In the genomic region with DNA sequence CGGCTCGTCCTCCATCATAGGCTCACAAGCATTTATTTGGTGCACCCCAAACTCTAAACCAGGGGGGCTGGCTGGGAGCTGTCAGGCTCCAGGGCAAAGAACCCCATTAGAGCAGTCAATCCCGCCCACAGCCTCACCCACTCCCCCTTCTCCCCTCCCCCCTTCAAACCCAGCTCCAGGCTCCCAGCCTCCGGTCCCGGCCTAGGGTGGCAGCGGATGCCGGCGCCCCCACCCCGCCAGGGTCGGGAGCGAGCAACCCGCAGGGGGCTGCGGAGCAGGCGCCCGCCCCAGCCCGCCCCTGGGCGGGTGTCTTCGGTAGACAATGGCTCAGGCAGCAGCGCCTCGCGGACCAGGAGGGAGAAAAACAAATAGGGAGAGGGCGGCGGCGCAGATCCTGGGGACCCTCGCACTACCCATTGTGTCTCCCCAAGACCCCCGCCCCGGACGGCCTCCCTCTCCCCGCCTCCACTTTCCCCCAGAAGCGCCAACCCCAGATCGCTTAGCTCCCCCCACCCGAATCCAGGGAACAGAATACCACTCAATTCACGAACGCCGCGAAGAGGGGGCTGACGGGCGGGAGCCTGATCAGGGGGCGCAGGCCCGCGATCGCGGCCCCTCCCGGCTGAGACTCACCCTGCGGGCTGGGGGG, we compare ENCODE assay signal across 7 cellular contexts. TPM values are rescaled to one million over a fixed set of nuclear protein-coding genes. Genes with fewer than 3 reads are reported as not detected.
DNase-seq lines count a peak whose midpoint lies in the region; ATAC-seq and TF ChIP-seq lines count a peak whose summit lies in the region.

No MANE protein-coding gene starts in this region.

- no peaks in the 10 kb centered on the region for H3K9me3 ChIP-seq in stomach smooth muscle (ENCODE audit: control insufficient read depth in 2 of 2, low read length in 2 of 2)

- H3K4me3 Mint-ChIP-seq in immature natural killer cell, result peak overlapping the region; percentile 69 to 78 (median 75)

- H3K4me3 ChIP-seq in GM08714 (ENCODE audit: low read length), result peak overlapping the region; percentile 71
- peak overlapping the region; percentile 59 for H3K4me3 ChIP-seq in LNCaP clone FGC (ENCODE audit: low read depth, low read length)
- H3K4me3 ChIP-seq in astrocyte of the cerebellum (ENCODE audit: low read depth, low read length), result peak overlapping the region; percentile 80
- peak overlapping the region; percentile 63 to 73 for H3K4me3 ChIP-seq in stomach smooth muscle (ENCODE audit: low read length in 2 of 2)

- peaks cover 4 to 7% of the 10 kb centered on the region in 2 donors for H3K27me3 ChIP-seq in stomach smooth muscle (ENCODE audit: control insufficient read depth in 1 of 2, insufficient read depth in 2 of 2, low read length in 2 of 2)

- H3K27ac Mint-ChIP-seq in immature natural killer cell, result no peak overlapping the region

- H3K36me3 Mint-ChIP-seq in immature natural killer cell, result no peaks in the 10 kb centered on the region

- peaks cover 3 to 5% of the 10 kb centered on the region in 2 donors for H3K4me1 Mint-ChIP-seq in immature natural killer cell

- no peak for ATAC-seq in HG03354 (IDR thresholded peaks at IDR 0.05; ENCODE audit: poor library complexity, severe bottlenecking, unreplicated experiment)

- no peak overlapping the region for H3K27ac ChIP-seq in stomach smooth muscle (ENCODE audit: low read length)

- no peaks in the 10 kb centered on the region for H3K9me3 Mint-ChIP-seq in immature natural killer cell

- H3K36me3 ChIP-seq in stomach smooth muscle (ENCODE audit: control insufficient read depth in 2 of 2, insufficient read depth in 2 of 2, low read length in 2 of 2), result no peaks in the 10 kb centered on the region

- DNase-seq in LNCaP clone FGC (ENCODE audit: low read depth), result no peak
- no peak for DNase-seq in astrocyte of the cerebellum (ENCODE audit: low read depth)
- DNase-seq in immature natural killer cell, result no peak
- no peak for DNase-seq in T1000 (lab: John Stamatoyannopoulos, UW)

- peaks cover 11% of the 10 kb centered on the region for H3K4me1 ChIP-seq in stomach smooth muscle (ENCODE audit: control insufficient read depth, insufficient read depth, low read length)

- in situ Hi-C loops in astrocyte of the cerebellum (cut with HindIII; ENCODE audit: low sequenced_read_pairs), result loop anchor here (25.0 kb wide), 1 partner anchor 274 kb away; no protein-coding TSS in a partner anchor

- no peak for TF ChIP-seq CTCF in LNCaP clone FGC (IDR thresholded peaks at IDR 0.05; ENCODE audit: control insufficient read depth, extremely low read depth, insufficient read depth)
- no peak for TF ChIP-seq CTCF in astrocyte of the cerebellum (IDR thresholded peaks at IDR 0.05; ENCODE audit: low read depth, low read length, missing control alignments)

- H3K27me3 Mint-ChIP-seq in immature natural killer cell (ENCODE audit: low read depth in 3 of 3), result peaks cover 6 to 16% (median 10%) of the 10 kb centered on the region in 3 donors

- H3K9ac ChIP-seq in stomach smooth muscle (ENCODE audit: low read length in 2 of 2), result peak overlapping the region in 1 of 2 donors; percentile 53

RNA-seq across cellular contexts. Expression of a gene that starts 0.6 kb away (rescaled TPM):
- under 1 TPM in 1 of 3 donors, not detected in 2; 0.07 TPM for polyA plus RNA-seq in immature natural killer cell

RNA-seq across cellular contexts. Expression of a gene that starts 18.0 kb away (rescaled TPM):
- polyA plus RNA-seq in immature natural killer cell, result 100 to 1,000 TPM in 1 of 3 donors, 10 to 100 TPM in 2; 50.9 to 103 (median 73.3) TPM

RNA-seq across cellular contexts. Expression of a gene that starts 26.4 kb away (rescaled TPM):
- polyA plus RNA-seq in immature natural killer cell, result 1 to 10 TPM; 1.9 to 9.3 (median 2.8) TPM

RNA-seq across cellular contexts. Expression of a gene that starts 38.5 kb away (rescaled TPM):
- polyA plus RNA-seq in immature natural killer cell, result 100 to 1,000 TPM; 125 to 158 (median 127) TPM

RNA-seq across cellular contexts. Expression of a gene that starts 54.7 kb away (rescaled TPM):
- polyA plus RNA-seq in immature natural killer cell, result not detected
